8 cellular contexts compared by ENCODE assay signal in genomic region chr2:238320246-238320647, GRCh38. TPM values are rescaled to one million over a fixed set of nuclear protein-coding genes. Genes with fewer than 3 reads are reported as not detected.
A peak's percentile ranks its signal among the peaks of the same experiment; 100 is the strongest.
DNase-seq lines count a peak whose midpoint lies in the region; ATAC-seq, FAIRE-seq and TF ChIP-seq lines count a peak whose summit lies in the region.

TRAF3IP1 (plus strand) TSS chr2:238320518; CDS start chr2:238320663, 145 bp downstream.

- peaks cover 1% of the 10 kb centered on the region for H3K36me3 Mint-ChIP-seq in activated naive CD8-positive, alpha-beta T cell treated with anti-CD3 and anti-CD28 coated beads for 36 hours

- intact Hi-C loops in Right ventricle myocardium superior (cut with DNase I): no loop called here
- intact Hi-C loops in pancreas (cut with DNase I): loop anchor here in 1 of 3 donors (10.0 kb wide), 1 partner anchor 55 kb away; no protein-coding TSS in a partner anchor

- no peaks in the 10 kb centered on the region for H3K9me3 Mint-ChIP-seq in activated naive CD8-positive, alpha-beta T cell treated with anti-CD3 and anti-CD28 coated beads for 36 hours

- H3K9me3 ChIP-seq in pancreas (no peaks in the 10 kb centered on the region), thymus (ENCODE audit: control insufficient read depth) (no peaks in the 10 kb centered on the region)

- TF ChIP-seq POLR2A in NB4 (IDR thresholded peaks at IDR 0.05; ENCODE audit: extremely low read depth, insufficient read length): no peak

- no peak within 1 kb of the TSS for H3K27ac Mint-ChIP-seq in activated naive CD8-positive, alpha-beta T cell treated with anti-CD3 and anti-CD28 coated beads for 36 hours

- H3K27ac ChIP-seq in pancreas: peak within 1 kb of the TSS; percentile 20 to 79 (median 50)
- H3K27ac ChIP-seq in thymus (ENCODE audit: low read depth): no peak within 1 kb of the TSS

- TF ChIP-seq CTCF in HFF-Myc (IDR thresholded peaks at IDR 0.05; ENCODE audit: low read depth, low read length, missing control alignments) (no peak), NB4 (IDR thresholded peaks at IDR 0.05; ENCODE audit: low read depth, low read length) (no peak), pancreas (IDR thresholded peaks at IDR 0.05) (no peak)

- FAIRE-seq in pancreas (lab: Jason Lieb, UNC): no peak

- H3K27me3 ChIP-seq in pancreas (no peaks in the 10 kb centered on the region), thymus (ENCODE audit: control insufficient read depth, insufficient read depth) (no peaks in the 10 kb centered on the region)

- H3K4me3 Mint-ChIP-seq in activated naive CD8-positive, alpha-beta T cell treated with anti-CD3 and anti-CD28 coated beads for 36 hours: peak within 1 kb of the TSS; percentile 77

- WGBS in pancreas, 2 donors: 0 to 1% methylated on average over 30 to 58 of the region's 58 CpGs
- WGBS in thymus: under 1% methylated on average over 58 of the region's 58 CpGs

- ATAC-seq in Right ventricle myocardium superior (ENCODE audit: poor library complexity) (peak; percentile 99), pancreas (peak; percentile 98 to 99 (median 99))

- peaks cover 0 to 8% (median 7%) of the 10 kb centered on the region in 3 donors for H3K4me1 ChIP-seq in pancreas
- no peaks in the 10 kb centered on the region for H3K4me1 ChIP-seq in thymus (ENCODE audit: control insufficient read depth, insufficient read depth, low read length)

- no peaks in the 10 kb centered on the region for H3K27me3 Mint-ChIP-seq in activated naive CD8-positive, alpha-beta T cell treated with anti-CD3 and anti-CD28 coated beads for 36 hours

- H3K4me3 ChIP-seq in HFF-Myc (replicated peaks; ENCODE audit: low read depth, low read length) (peak within 1 kb of the TSS; percentile 66), NB4 (ENCODE audit: low read depth, low read length) (peak within 1 kb of the TSS; percentile 65), pancreas (peak within 1 kb of the TSS; percentile 75 to 84 (median 76)), thymus (ENCODE audit: low read length) (peak within 1 kb of the TSS; percentile 83)

- no peaks in the 10 kb centered on the region for H3K36me3 ChIP-seq in pancreas
- no peaks in the 10 kb centered on the region for H3K36me3 ChIP-seq in thymus (ENCODE audit: control insufficient read depth, insufficient read depth)

- H3K4me1 Mint-ChIP-seq in activated naive CD8-positive, alpha-beta T cell treated with anti-CD3 and anti-CD28 coated beads for 36 hours: peaks cover 18% of the 10 kb centered on the region

- peak; percentile 63 for DNase-seq in GF-D8 (lab: John Stamatoyannopoulos, UW)
- DNase-seq in HFF-Myc (ENCODE audit: extremely low read depth, low read depth): peak; percentile 31
- DNase-seq in NB4 (ENCODE audit: low read depth): peak; percentile 86
- DNase-seq in SKM-1 treated with dmso at 0.1 percent for 144 hours (lab: John Stamatoyannopoulos, UW; ENCODE audit: unreplicated experiment): peak; percentile 74
- DNase-seq in activated naive CD8-positive, alpha-beta T cell treated with anti-CD3 and anti-CD28 coated beads for 36 hours: peak; percentile 90
- peak; percentile 97 for DNase-seq in Right ventricle myocardium superior
- DNase-seq in pancreas: peak; percentile 97 to 99 (median 98)

RNA-seq across cellular contexts. Expression of gene TRAF3IP1, which starts in this region (rescaled TPM):
- total RNA-seq in activated naive CD8-positive, alpha-beta T cell treated with anti-CD3 and anti-CD28 coated beads for 36 hours: 10 to 100 TPM in 1 of 2 experiments, 1 to 10 TPM in 1; 8.4 to 11.0 TPM
- total RNA-seq in Right ventricle myocardium superior (13.6 TPM), pancreas (10 to 100 TPM in 1 of 6 donors, 1 to 10 TPM in 5; 4.9 to 10.3 (median 7.9) TPM)
- polyA plus RNA-seq in pancreas (1 to 10 TPM; 4.7 to 7.0 TPM), thymus (5.1 TPM)

Comparison
In these comparisons a context has a peak if more than half of its experiments do, and no peak if none do; other contexts are left out.
1. DNase-seq: peak in every context shown above with its lines; median percentile 98 in pancreas; 97 in Right ventricle myocardium superior; 90 in activated naive CD8-positive, alpha-beta T cell treated with anti-CD3 and anti-CD28 coated beads for 36 hours; 86 in NB4; 74 in SKM-1 treated with dmso at 0.1 percent for 144 hours; 63 in GF-D8; 31 in HFF-Myc.